In the genomic region with DNA sequence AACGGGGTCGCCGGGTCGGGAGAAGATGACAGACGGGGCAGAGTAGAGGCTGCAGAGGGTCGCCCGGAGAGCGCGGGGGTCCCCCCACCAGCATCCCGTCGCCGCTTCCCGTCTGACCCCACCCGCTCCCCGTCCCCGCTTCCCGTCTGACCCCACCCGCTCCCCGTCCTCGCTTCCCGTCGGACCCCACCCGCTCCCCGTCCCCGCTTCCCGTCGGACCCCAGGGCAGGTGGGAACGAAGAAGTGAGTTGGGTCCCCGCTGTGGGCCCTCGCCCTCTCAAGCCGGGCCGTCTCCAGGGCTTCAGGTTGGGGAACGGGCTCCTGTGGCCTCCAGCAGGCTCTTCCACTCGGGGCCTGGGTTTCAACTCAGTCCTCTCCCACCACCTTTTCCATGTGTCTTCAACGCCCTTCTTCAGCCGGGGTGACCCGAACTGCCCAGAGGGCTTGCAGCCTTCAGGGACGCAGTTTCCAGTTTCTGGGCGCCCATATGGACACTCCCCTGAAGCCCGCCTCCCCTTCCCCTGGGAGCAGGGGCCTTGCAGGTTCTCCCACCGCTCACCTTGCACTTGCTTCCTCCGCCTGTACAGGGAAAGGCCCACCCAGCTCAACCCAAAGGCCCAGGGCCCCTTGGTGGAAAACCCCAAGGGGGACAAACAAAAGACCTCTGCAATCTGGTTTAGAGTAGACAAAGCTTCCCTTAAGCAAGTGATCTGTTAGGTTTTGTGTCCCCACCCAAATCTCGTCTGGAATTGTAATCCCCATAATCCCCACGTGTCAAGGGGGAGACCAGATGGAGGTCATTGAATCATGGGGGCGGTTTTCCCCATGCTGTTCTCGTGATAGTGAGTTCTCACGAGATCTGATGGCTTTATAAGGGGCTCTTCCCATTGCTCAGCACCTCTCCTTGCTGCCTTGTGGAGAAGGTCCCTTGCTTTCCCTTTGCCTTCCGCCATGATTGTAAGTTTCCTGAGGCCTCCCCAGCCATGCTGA, we compare ENCODE assay signal across 9 cellular contexts.
DNase-seq lines count a peak whose midpoint lies in the region; ATAC-seq and TF ChIP-seq lines count a peak whose summit lies in the region.
"Had no signal": no experiment of that assay in that cellular context is flagged by ENCODE, and none has a peak within 500 bp of the region (broad histone marks: within the 10 kb centered on the region; RNA-seq: fewer than 3 reads in every experiment).

No MANE protein-coding gene starts in this region.

- intact Hi-C loops in heart right ventricle (cut with DNase I) (loop anchor here (2.0 to 10.0 kb wide), 8 partner anchors 82 to 112 kb away; no protein-coding TSS in a partner anchor), cardiac septum (cut with DNase I) (loop anchor here (5.0 kb wide), 2 partner anchors 87 to 103 kb away; no protein-coding TSS in a partner anchor), uterus (cut with DNase I; ENCODE audit: low total_unique reads) (loop anchor here (5.0 to 10.0 kb wide), 2 partner anchors 85 to 103 kb away; no protein-coding TSS in a partner anchor)

- DNase-seq in heart right ventricle = no peak
- no peak for DNase-seq in cardiac septum (ENCODE audit: low spot score)
- DNase-seq in central memory CD8-positive, alpha-beta T cell (ENCODE audit: low spot score in 2 of 2) = no peak
- DNase-seq in uterus = peak in 1 of 2 donors; percentile 17
- no peak for DNase-seq in dedifferentiated amniotic fluid mesenchymal stem cell (ENCODE audit: extremely low spot score)
- DNase-seq in GDM1 (lab: John Stamatoyannopoulos, UW) = no peak
- no peak for DNase-seq in activated gamma-delta T cell treated with Interleukin-2 at 50 U/mL for 16 hours
- DNase-seq: activated gamma-delta T cell had no signal

- peak in 7 of 8 donors; percentile 2 to 45 (median 14) for ATAC-seq in heart right ventricle
- ATAC-seq in central memory CD8-positive, alpha-beta T cell (replicated peaks; ENCODE audit: extremely low read depth, poor library complexity, severe bottlenecking) = no peak

- WGBS in heart right ventricle, 2 donors = 43 to 46% methylated on average over 43 to 48 of the region's 48 CpGs

- H3K27ac ChIP-seq in heart right ventricle (no peak overlapping the region), uterus (peak overlapping the region; percentile 45 to 49)

- H3K27me3 Mint-ChIP-seq in central memory CD8-positive, alpha-beta T cell = peaks cover 78% of the 10 kb centered on the region

- H3K27ac Mint-ChIP-seq in central memory CD8-positive, alpha-beta T cell (ENCODE audit: low read depth) = no peak overlapping the region

- no peak for TF ChIP-seq CTCF in heart right ventricle (IDR thresholded peaks at IDR 0.05)
- no peak for TF ChIP-seq CTCF in uterus (IDR thresholded peaks at IDR 0.05)

- peaks cover 11% of the 10 kb centered on the region for H3K4me1 Mint-ChIP-seq in central memory CD8-positive, alpha-beta T cell

- H3K4me3 ChIP-seq in heart right ventricle (peak overlapping the region in 9 of 10 donors; percentile 29 to 55 (median 48)), mucosa of stomach (ENCODE audit: low read length) (no peak overlapping the region), uterus (peak overlapping the region in 1 of 2 donors; percentile 21)

- H3K36me3 Mint-ChIP-seq in central memory CD8-positive, alpha-beta T cell (ENCODE audit: insufficient read depth) = no peaks in the 10 kb centered on the region

- H3K4me1 ChIP-seq in heart right ventricle (peaks cover 0 to 21% (median 10%) of the 10 kb centered on the region in 9 donors), mucosa of stomach (ENCODE audit: control insufficient read depth, insufficient read depth, low read length) (peaks cover 14% of the 10 kb centered on the region), uterus (no peaks in the 10 kb centered on the region)

- peak overlapping the region; percentile 58 for H3K4me3 Mint-ChIP-seq in central memory CD8-positive, alpha-beta T cell

- H3K27me3 ChIP-seq in heart right ventricle (peaks cover 0 to 58% (median 28%) of the 10 kb centered on the region in 7 donors), mucosa of stomach (ENCODE audit: control insufficient read depth, insufficient read depth, low read length) (peaks cover 9% of the 10 kb centered on the region), uterus (no peaks in the 10 kb centered on the region)

- peak overlapping the region; percentile 23 for H3K9ac ChIP-seq in mucosa of stomach (ENCODE audit: low read length)

- H3K9me3 Mint-ChIP-seq in central memory CD8-positive, alpha-beta T cell = no peaks in the 10 kb centered on the region

- H3K9me3 ChIP-seq in heart right ventricle (peaks cover 0 to 15% (median 0%) of the 10 kb centered on the region in 11 donors), mucosa of stomach (ENCODE audit: control insufficient read depth, low read length) (no peaks in the 10 kb centered on the region), uterus (no peaks in the 10 kb centered on the region)

- H3K36me3 ChIP-seq in heart right ventricle (no peaks in the 10 kb centered on the region), mucosa of stomach (ENCODE audit: control insufficient read depth, insufficient read depth, low read length) (no peaks in the 10 kb centered on the region), uterus (no peaks in the 10 kb centered on the region)

- no peak for TF ChIP-seq POLR2A in uterus (IDR thresholded peaks at IDR 0.05)

Comparison
In these comparisons a context has a peak if more than half of its experiments do, and no peak if none do; other contexts are left out.
1. H3K27ac ChIP-seq: peak in uterus (2 of 2); none in heart right ventricle (0 of 10).